5 cellular contexts compared by ENCODE assay signal in the genomic region with DNA sequence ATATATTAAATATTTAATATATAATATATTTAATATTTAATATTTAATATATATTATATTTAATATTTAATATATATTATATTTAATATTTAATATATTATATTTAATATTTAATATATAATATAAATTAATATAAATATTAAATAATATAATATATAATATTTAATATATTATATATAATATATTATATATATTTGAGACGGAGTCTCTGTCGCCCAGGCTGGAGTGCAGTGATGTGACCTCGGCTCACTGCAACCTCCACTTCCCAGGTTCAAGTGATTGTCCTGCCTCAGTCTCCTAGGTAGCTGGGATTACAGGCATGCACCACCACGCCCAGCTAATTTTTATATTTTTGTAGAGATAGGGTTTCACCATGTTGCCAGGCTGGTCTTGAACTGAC. TPM values are rescaled to one million over a fixed set of nuclear protein-coding genes. Genes with fewer than 3 reads are reported as not detected.
"Had no signal": no experiment of that assay in that cellular context is flagged by ENCODE, and none has a peak within 500 bp of the region (broad histone marks: within the 10 kb centered on the region; RNA-seq: fewer than 3 reads in every experiment).

No MANE protein-coding gene starts in this region.

RNA-seq across cellular contexts. Expression of a gene that starts 16.7 kb away (rescaled TPM):
- total RNA-seq: HepG2, HT-29, HT1080, IMR-90, K562 had no signal

RNA-seq across cellular contexts. Expression of a gene that starts 50.4 kb away (rescaled TPM):
- total RNA-seq: HepG2, HT1080, IMR-90, K562 had no signal
